ENCODE assay signal across 17 cellular contexts in genomic region chr12:125860672-125861288, GRCh38.
"Had no signal": no experiment of that assay in that cellular context is flagged by ENCODE, and none has a peak within 500 bp of the region (broad histone marks: within the 10 kb centered on the region; RNA-seq: fewer than 3 reads in every experiment).

No MANE protein-coding gene starts in this region.

- H3K4me3 Mint-ChIP-seq: activated naive CD4-positive, alpha-beta T cell treated with anti-CD3 and anti-CD28 coated beads for 36 hours; activated naive CD8-positive, alpha-beta T cell; activated T-helper 17 cell treated with anti-CD3 and anti-CD28 coated beads, Interleukin-2, amount 50 U/mL, for 72 hours; brain; T-helper 1 cell treated with Interleukin-12 subunit alpha and Interleukin-12 subunit beta and Interleukin-4 antibody, amounts not matched to agents 30 μg/mL and 1 μg/mL, for 36 hours; WTC11 had no signal

- H3K27ac Mint-ChIP-seq: activated naive CD4-positive, alpha-beta T cell treated with anti-CD3 and anti-CD28 coated beads for 36 hours; activated naive CD8-positive, alpha-beta T cell; activated T-helper 17 cell treated with anti-CD3 and anti-CD28 coated beads, Interleukin-2, amount 50 U/mL, for 72 hours; brain; T-helper 1 cell treated with Interleukin-12 subunit alpha and Interleukin-12 subunit beta and Interleukin-4 antibody, amounts not matched to agents 30 μg/mL and 1 μg/mL, for 36 hours; WTC11 had no signal

- DNase-seq: activated CD4-positive, alpha-beta T cell treated with anti-CD3 and anti-CD28 coated beads, Interleukin-2, amount 50 U/mL, for 48 hours; activated CD4-positive, CD25-positive, alpha-beta regulatory T cell treated with anti-CD3 and anti-CD28 coated beads, Interleukin-2, amount 50 U/mL, for 72 hours; activated gamma-delta T cell; activated naive CD4-positive, alpha-beta T cell treated with anti-CD3 and anti-CD28 coated beads for 36 hours; activated T-cell treated with anti-CD3 and anti-CD28 coated beads for 4 hours; MM.1S; NCI-H1105; NCI-H1436; NCI-H1694 treated with DMSO at 0.1 percent for 48 hours; NCI-H2029 treated with DMSO at 0.1 percent for 48 hours; NCI-H510A treated with DMSO at 0.1 percent for 48 hours; NCI-H748 treated with DMSO at 0.1 percent for 48 hours had no signal

- H3K4me1 Mint-ChIP-seq: activated T-helper 17 cell treated with anti-CD3 and anti-CD28 coated beads, Interleukin-2, amount 50 U/mL, for 72 hours; WTC11 had no signal

- H3K36me3 Mint-ChIP-seq: activated naive CD8-positive, alpha-beta T cell; brain had no signal

- H3K27me3 Mint-ChIP-seq: brain had no signal

- ATAC-seq: activated T-helper 17 cell treated with anti-CD3 and anti-CD28 coated beads, Interleukin-2, amount 50 U/mL, for 72 hours; WTC11 had no signal
